Comparison of ENCODE assay signal across 18 cellular contexts in genomic region chr2:28457237-28457636, GRCh38.
"Had no signal": no experiment of that assay in that cellular context is flagged by ENCODE, and none has a peak within 500 bp of the region (broad histone marks: within the 10 kb centered on the region; RNA-seq: fewer than 3 reads in every experiment).

No MANE protein-coding gene starts in this region.

- ATAC-seq: activated CD8-positive, alpha-beta T cell treated with anti-CD3 and anti-CD28 coated beads for 36 hours; activated T-cell treated with anti-CD3 and anti-CD28 coated beads, Interleukin-2, amount 50 U/mL, for 4 hours; body of pancreas; stimulated activated naive CD8-positive, alpha-beta T cell treated with anti-CD3 and anti-CD28 coated beads, Interleukin-15, amount 100 ng/mL, for 72 hours had no signal

- H3K4me1 ChIP-seq: body of pancreas, colonic mucosa had no signal

- H3K9me3 ChIP-seq: body of pancreas, colonic mucosa, ovary had no signal

- H3K36me3 ChIP-seq: colonic mucosa, ovary had no signal

- DNase-seq: activated B cell treated with CpG ODN at 0.5 μM for 24 hours; activated CD4-positive, alpha-beta T cell treated with anti-CD3 and anti-CD28 coated beads for 48 hours; activated CD8-positive, alpha-beta T cell treated with anti-CD3 and anti-CD28 coated beads for 36 hours; activated effector memory CD4-positive, alpha-beta T cell treated with anti-CD3 and anti-CD28 coated beads, Interleukin-2, amount 50 U/mL, for 16 hours; activated T-cell treated with anti-CD3 and anti-CD28 coated beads, Interleukin-2, amount 50 U/mL, for 4 hours; amniotic stem cell; body of pancreas; central memory CD4-positive, alpha-beta T cell; colonic mucosa; effector CD4-positive, alpha-beta T cell; foreskin fibroblast; glutamatergic neuron; hypothalamus; immature natural killer cell; ovary; stimulated activated CD4-positive, alpha-beta T cell treated with anti-CD3 and anti-CD28 coated beads, Interleukin-1b, Interleukin-23, amount 100 ng/mL, for 48 hours; stimulated activated naive CD8-positive, alpha-beta T cell treated with anti-CD3 and anti-CD28 coated beads, Interleukin-15, amount 100 ng/mL, for 72 hours; T-helper 2 cell had no signal

- H3K27me3 ChIP-seq: body of pancreas, colonic mucosa, ovary had no signal

- H3K4me3 ChIP-seq: body of pancreas, colonic mucosa, ovary had no signal

- H3K27ac ChIP-seq: body of pancreas, colonic mucosa, ovary had no signal
